In genomic region chr5:10353241-10354047, GRCh38 we compare ENCODE assay signal across 1 cellular context.
TF ChIP-seq lines count a peak whose summit lies in the region.

Gene MARCHF6, plus strand, starts transcription at chr5:10353695. Its CDS starts 204 bp downstream, at chr5:10353899.

TF ChIP-seq in HEK293, 187 proteins besides CTCF, POLR2A, EP300 and RAD21 (continued from another document and continues in another):
- TF ChIP-seq PRDM10 (tag by site-specific recombination; IDR thresholded peaks at IDR 0.05): peak; percentile 58
- TF ChIP-seq ZNF791 (tag by site-specific recombination; IDR thresholded peaks at IDR 0.05): no peak
- TF ChIP-seq ZBTB49 (tag by site-specific recombination; IDR thresholded peaks at IDR 0.05; ENCODE audit: low read depth): no peak
- TF ChIP-seq ZNF610 (tag by site-specific recombination; IDR thresholded peaks at IDR 0.05; ENCODE audit: borderline replicate concordance): peak; percentile 84; the same call in 1 of the 2 replicates
- TF ChIP-seq PBX3 (CRISPR knock-in tag; IDR thresholded peaks at IDR 0.05): peak; percentile 36; the same call in 1 of the 2 replicates
- peak; percentile 100 for TF ChIP-seq ZNF10 (tag by site-specific recombination; IDR thresholded peaks at IDR 0.05)
- TF ChIP-seq ZNF558 (tag by site-specific recombination; IDR thresholded peaks at IDR 0.05): no peak
- TF ChIP-seq MEIS1 (CRISPR knock-in tag; IDR thresholded peaks at IDR 0.05; ENCODE audit: borderline replicate concordance): peak; percentile 25; the same call in 1 of the 2 replicates
- TF ChIP-seq ZBTB1 (tag by site-specific recombination; IDR thresholded peaks at IDR 0.05): peak; percentile 83; the same call in 1 of the 2 replicates
- no peak for TF ChIP-seq ZNF114 (tag by site-specific recombination; IDR thresholded peaks at IDR 0.05)
- no peak for TF ChIP-seq HOXC10 (CRISPR knock-in tag; IDR thresholded peaks at IDR 0.05)
- TF ChIP-seq ZNF2 (tag by site-specific recombination; IDR thresholded peaks at IDR 0.05): peak; percentile 86
- 0 out of 2 replicates have a peak, but pooled peaks have one; percentile 23 for TF ChIP-seq SCRT2 (tag by site-specific recombination; IDR thresholded peaks at IDR 0.05)
- peak; percentile 46; the same call in 1 of the 2 replicates for TF ChIP-seq ZNF121 (tag by site-specific recombination; IDR thresholded peaks at IDR 0.05)
- no peak for TF ChIP-seq ZNF292 (tag by site-specific recombination; IDR thresholded peaks at IDR 0.05; ENCODE audit: borderline replicate concordance, low read depth)
- TF ChIP-seq FEZF1 (tag by site-specific recombination; IDR thresholded peaks at IDR 0.05): peak; percentile 17; the same call in 1 of the 2 replicates
- peak; percentile 94 for TF ChIP-seq ZFP37 (tag by site-specific recombination; IDR thresholded peaks at IDR 0.05)
- TF ChIP-seq ZNF138 (tag by site-specific recombination; IDR thresholded peaks at IDR 0.05; ENCODE audit: borderline replicate concordance): no peak
- TF ChIP-seq SP2 (tag by site-specific recombination; IDR thresholded peaks at IDR 0.05): peak; percentile 97
- no peak for TF ChIP-seq ZNF280D (tag by site-specific recombination; IDR thresholded peaks at IDR 0.05)
- TF ChIP-seq ZSCAN4 (tag by site-specific recombination; IDR thresholded peaks at IDR 0.05): no peak; the same call in 1 of the 2 replicates
- TF ChIP-seq ELK4 (IDR thresholded peaks at IDR 0.05; ENCODE audit: borderline replicate concordance, low read depth, low read length): no peak; the same call in 1 of the 2 replicates
- no peak for TF ChIP-seq ZNF664 (tag by site-specific recombination; IDR thresholded peaks at IDR 0.05)
- no peak for TF ChIP-seq BCL6B (tag by site-specific recombination; IDR thresholded peaks at IDR 0.05)
- TF ChIP-seq ZNF768 (tag by site-specific recombination; IDR thresholded peaks at IDR 0.05): no peak; the same call in 1 of the 2 replicates
- TF ChIP-seq ZNF211 (tag by site-specific recombination; IDR thresholded peaks at IDR 0.05; ENCODE audit: low read depth): no peak
- peak; percentile 21; the same call in 1 of the 2 replicates for TF ChIP-seq GLI4 (tag by site-specific recombination; IDR thresholded peaks at IDR 0.05)
- peak; percentile 60 for TF ChIP-seq ZBTB8A (tag by site-specific recombination; IDR thresholded peaks at IDR 0.05)
- no peak for TF ChIP-seq ZNF548 (tag by site-specific recombination; IDR thresholded peaks at IDR 0.05)
- TF ChIP-seq ZNF239 (tag by site-specific recombination; IDR thresholded peaks at IDR 0.05): no peak
- TF ChIP-seq ZNF76 (tag by site-specific recombination; IDR thresholded peaks at IDR 0.05; ENCODE audit: borderline replicate concordance, low read depth): peak; percentile 50
- peak; percentile 68 for TF ChIP-seq EGR2 (tag by site-specific recombination; IDR thresholded peaks at IDR 0.05; ENCODE audit: low read depth)
- no peak for TF ChIP-seq ZNF473 (tag by site-specific recombination; IDR thresholded peaks at IDR 0.05)
- TF ChIP-seq ZNF549 (tag by site-specific recombination; IDR thresholded peaks at IDR 0.05): no peak
- TF ChIP-seq ZNF555 (tag by site-specific recombination; conservative IDR thresholded peaks at IDR 0.05): no peak
- TF ChIP-seq ZNF366 (tag by site-specific recombination; conservative IDR thresholded peaks at IDR 0.05): peak; percentile 91
- TF ChIP-seq MYNN (tag by site-specific recombination; IDR thresholded peaks at IDR 0.05; ENCODE audit: borderline replicate concordance): 0 out of 2 replicates have a peak, but pooled peaks have one; percentile 20
- peak; percentile 99 for TF ChIP-seq PRDM1 (tag by site-specific recombination; IDR thresholded peaks at IDR 0.05)
- TF ChIP-seq ZNF623 (tag by site-specific recombination; IDR thresholded peaks at IDR 0.05): 0 out of 2 replicates have a peak, but pooled peaks have one; percentile 16
- no peak for TF ChIP-seq ZNF362 (tag by site-specific recombination; IDR thresholded peaks at IDR 0.05)
- TF ChIP-seq ZNF843 (tag by site-specific recombination; IDR thresholded peaks at IDR 0.05): peak; percentile 66; the same call in 1 of the 2 replicates
- TF ChIP-seq KLF16 (tag by site-specific recombination; IDR thresholded peaks at IDR 0.05): peak; percentile 89
- TF ChIP-seq ZNF654 (tag by site-specific recombination; IDR thresholded peaks at IDR 0.05; ENCODE audit: low read depth): no peak
- no peak for TF ChIP-seq ZNF37A (tag by site-specific recombination; IDR thresholded peaks at IDR 0.05)
- no peak for TF ChIP-seq ZNF214 (tag by site-specific recombination; IDR thresholded peaks at IDR 0.05; ENCODE audit: borderline replicate concordance)
- TF ChIP-seq ZSCAN30 (tag by site-specific recombination; IDR thresholded peaks at IDR 0.05): peak; percentile 84
- peak; percentile 68 for TF ChIP-seq ZNF692 (tag by site-specific recombination; IDR thresholded peaks at IDR 0.05)
